10 cellular contexts compared by ENCODE assay signal in the genomic region with DNA sequence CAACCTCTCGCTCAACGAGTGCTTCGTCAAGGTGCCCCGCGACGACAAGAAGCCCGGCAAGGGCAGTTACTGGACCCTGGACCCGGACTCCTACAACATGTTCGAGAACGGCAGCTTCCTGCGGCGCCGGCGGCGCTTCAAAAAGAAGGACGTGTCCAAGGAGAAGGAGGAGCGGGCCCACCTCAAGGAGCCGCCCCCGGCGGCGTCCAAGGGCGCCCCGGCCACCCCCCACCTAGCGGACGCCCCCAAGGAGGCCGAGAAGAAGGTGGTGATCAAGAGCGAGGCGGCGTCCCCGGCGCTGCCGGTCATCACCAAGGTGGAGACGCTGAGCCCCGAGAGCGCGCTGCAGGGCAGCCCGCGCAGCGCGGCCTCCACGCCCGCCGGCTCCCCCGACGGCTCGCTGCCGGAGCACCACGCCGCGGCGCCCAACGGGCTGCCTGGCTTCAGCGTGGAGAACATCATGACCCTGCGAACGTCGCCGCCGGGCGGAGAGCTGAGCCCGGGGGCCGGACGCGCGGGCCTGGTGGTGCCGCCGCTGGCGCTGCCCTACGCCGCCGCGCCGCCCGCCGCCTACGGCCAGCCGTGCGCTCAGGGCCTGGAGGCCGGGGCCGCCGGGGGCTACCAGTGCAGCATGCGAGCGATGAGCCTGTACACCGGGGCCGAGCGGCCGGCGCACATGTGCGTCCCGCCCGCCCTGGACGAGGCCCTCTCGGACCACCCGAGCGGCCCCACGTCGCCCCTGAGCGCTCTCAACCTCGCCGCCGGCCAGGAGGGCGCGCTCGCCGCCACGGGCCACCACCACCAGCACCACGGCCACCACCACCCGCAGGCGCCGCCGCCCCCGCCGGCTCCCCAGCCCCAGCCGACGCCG. TPM values are rescaled to one million over a fixed set of nuclear protein-coding genes. Genes with fewer than 3 reads are reported as not detected.
DNase-seq lines count a peak whose midpoint lies in the region; ATAC-seq and TF ChIP-seq lines count a peak whose summit lies in the region.
"Had no signal": no experiment of that assay in that cellular context is flagged by ENCODE, and none has a peak within 500 bp of the region (broad histone marks: within the 10 kb centered on the region; RNA-seq: fewer than 3 reads in every experiment).

No MANE protein-coding gene starts in this region.

- H3K4me1 Mint-ChIP-seq in IgD-negative memory B cell (peaks cover 6 to 15% (median 7%) of the 10 kb centered on the region in 3 donors), mesothelial cell of epicardium (peaks cover 55% of the 10 kb centered on the region)

- H3K27ac ChIP-seq in epithelial cell of prostate: peak overlapping the region; percentile 42

- in situ Hi-C loops in ACHN (cut with HindIII; ENCODE audit: low pct_ligation_motif_present, low pct_unique_long_range_greater_than_20kb, low sequenced_read_pairs): no loop called here

- DNase-seq in ACHN: peak; percentile 37
- no peak for DNase-seq in epithelial cell of prostate (ENCODE audit: low read depth, low spot score)
- no peak for DNase-seq in mesothelial cell of epicardium (ENCODE audit: low spot score in 2 of 2, unreplicated experiment in 2 of 2)
- no peak for DNase-seq in NCI-H1048 (lab: John Stamatoyannopoulos, UW)
- no peak for DNase-seq in activated CD4-positive, CD25-positive, alpha-beta regulatory T cell treated with anti-CD3 and anti-CD28 coated beads, Interleukin-2, amount 50 U/mL, for 72 hours
- no peak for DNase-seq in CD1c-positive myeloid dendritic cell (ENCODE audit: extremely low spot score)
- DNase-seq: DMS 273 treated with DMSO at 0.1 percent for 48 hours had no signal

- ATAC-seq in GM21529 (IDR thresholded peaks at IDR 0.05; ENCODE audit: unreplicated experiment): no peak

- H3K4me3 Mint-ChIP-seq in IgD-negative memory B cell (peak overlapping the region in 2 of 4 donors; percentile 30 to 79), mesothelial cell of epicardium (peak overlapping the region; percentile 76)

- TF ChIP-seq CTCF in mesothelial cell of epicardium (IDR thresholded peaks at IDR 0.05; ENCODE audit: unreplicated experiment): no peak

- no peaks in the 10 kb centered on the region for H3K36me3 Mint-ChIP-seq in IgD-negative memory B cell
- peaks cover 6% of the 10 kb centered on the region for H3K36me3 Mint-ChIP-seq in mesothelial cell of epicardium

- peak overlapping the region; percentile 62 to 89 (median 86) for H3K27ac Mint-ChIP-seq in IgD-negative memory B cell
- peak overlapping the region; percentile 71 for H3K27ac Mint-ChIP-seq in mesothelial cell of epicardium
- H3K27ac Mint-ChIP-seq: activated T-helper 2 cell treated with anti-CD3 and anti-CD28 coated beads, Interferon-gamma antibody, Interleukin-2, Interleukin-4, amounts not matched to agents 10 μg/mL and 5 μg/mL and 100 μg/mL, durations not matched to agents 14 hours and 24 hours and 36 hours had no signal

- H3K27me3 Mint-ChIP-seq in IgD-negative memory B cell (peaks cover 55% of the 10 kb centered on the region), mesothelial cell of epicardium (ENCODE audit: low read depth) (peaks cover 81% of the 10 kb centered on the region)

- peaks cover 0 to 2% (median 0%) of the 10 kb centered on the region in 3 donors for H3K9me3 Mint-ChIP-seq in IgD-negative memory B cell
- H3K9me3 Mint-ChIP-seq in mesothelial cell of epicardium: no peaks in the 10 kb centered on the region
- H3K9me3 Mint-ChIP-seq: activated T-helper 2 cell treated with anti-CD3 and anti-CD28 coated beads, Interferon-gamma antibody, Interleukin-2, Interleukin-4, amounts not matched to agents 10 μg/mL and 5 μg/mL and 100 μg/mL, durations not matched to agents 14 hours and 24 hours and 36 hours had no signal

RNA-seq across cellular contexts. Expression of a gene that starts 1.3 kb away (rescaled TPM):
- not detected for polyA plus RNA-seq in IgD-negative memory B cell
- 10.4 to 12.3 TPM (median 11.7 TPM) in 3 replicates for total RNA-seq in mesothelial cell of epicardium

RNA-seq across cellular contexts. Expression of a gene that starts 10.4 kb away (rescaled TPM):
- not detected for polyA plus RNA-seq in IgD-negative memory B cell
- total RNA-seq in mesothelial cell of epicardium: 2.5 to 3.2 TPM (median 2.5 TPM) in 3 replicates

RNA-seq across cellular contexts. Expression of a gene that starts 12.9 kb away (rescaled TPM):
- 19.1 TPM for polyA plus RNA-seq in IgD-negative memory B cell
- total RNA-seq in mesothelial cell of epicardium: 21.0 to 27.4 TPM (median 23.1 TPM) in 3 replicates

RNA-seq across cellular contexts. Expression of a gene that starts 57.6 kb away (rescaled TPM):
- not detected for polyA plus RNA-seq in IgD-negative memory B cell
- total RNA-seq in mesothelial cell of epicardium: 1.9 to 2.6 TPM (median 1.9 TPM) in 3 replicates
- total RNA-seq: activated T-helper 2 cell treated with anti-CD3 and anti-CD28 coated beads, Interferon-gamma antibody, Interleukin-2, Interleukin-4, amounts not matched to agents 10 μg/mL and 5 μg/mL and 100 μg/mL, durations not matched to agents 14 hours and 24 hours and 36 hours had no signal
